Comparison of ENCODE assay signal across 23 cellular contexts in genomic region chr22:44587911-44588310, GRCh38.
"Had no signal": no experiment of that assay in that cellular context is flagged by ENCODE, and none has a peak within 500 bp of the region (broad histone marks: within the 10 kb centered on the region; RNA-seq: fewer than 3 reads in every experiment).

No MANE protein-coding gene starts in this region.

- H3K27ac Mint-ChIP-seq: activated naive CD8-positive, alpha-beta T cell treated with anti-CD3 and anti-CD28 coated beads for 36 hours; WTC11 had no signal

- H3K4me3 Mint-ChIP-seq: activated naive CD8-positive, alpha-beta T cell treated with anti-CD3 and anti-CD28 coated beads for 36 hours; activated T-cell treated with anti-CD3 and anti-CD28 coated beads, Interleukin-2, amount 50 U/mL, for 4 hours; WTC11 had no signal

- ATAC-seq: activated T-cell treated with anti-CD3 and anti-CD28 coated beads, Interleukin-2, amount 50 U/mL, for 4 hours; SK-N-SH treated with all-trans-retinoic acid at 6 μM for 48 hours; WTC11 had no signal

- H3K4me3 ChIP-seq: MG63, Peyer's patch, SJSA1 had no signal

- DNase-seq: activated CD4-positive, alpha-beta T cell treated with anti-CD3 and anti-CD28 coated beads for 48 hours; activated CD4-positive, alpha-beta T cell treated with anti-CD3 and anti-CD28 coated beads, Interleukin-2, amount 50 U/mL, for 48 hours; activated CD4-positive, CD25-positive, alpha-beta regulatory T cell treated with anti-CD3 and anti-CD28 coated beads, Interleukin-2, amount 50 U/mL, for 72 hours; activated naive CD4-positive, alpha-beta T cell treated with Interleukin-2 at 50 U/mL for 16 hours; activated naive CD8-positive, alpha-beta T cell treated with anti-CD3 and anti-CD28 coated beads for 36 hours; activated T-cell treated with anti-CD3 and anti-CD28 coated beads, Interleukin-2, amount 50 U/mL, for 4 hours; central memory CD4-positive, alpha-beta T cell; MG63; MV-4-11; NCI-H1092 treated with DMSO at 0.1 percent for 48 hours; NCI-H1417 treated with DMSO at 0.1 percent for 48 hours; NCI-H1694; NCI-H2029; NCI-H2107; NCI-H510A; NCI-H526 treated with DMSO at 0.1 percent for 48 hours; NCI-H82; SW 1271 had no signal

- H3K27ac ChIP-seq: KMS-11, Peyer's patch, SJSA1 had no signal

- H3K4me2 ChIP-seq: KMS-11 had no signal

- H3K36me3 Mint-ChIP-seq: activated naive CD8-positive, alpha-beta T cell treated with anti-CD3 and anti-CD28 coated beads for 36 hours had no signal

- H3K9me3 ChIP-seq: MG63, Peyer's patch had no signal

- H3K9me3 Mint-ChIP-seq: activated naive CD8-positive, alpha-beta T cell treated with anti-CD3 and anti-CD28 coated beads for 36 hours had no signal

- H3K4me1 ChIP-seq: Peyer's patch, SJSA1 had no signal

- H3K9ac ChIP-seq: KMS-11 had no signal

- H3K36me3 ChIP-seq: MG63, Peyer's patch, SJSA1 had no signal

- H3K27me3 ChIP-seq: MG63, Peyer's patch had no signal

- H3K4me1 Mint-ChIP-seq: activated naive CD8-positive, alpha-beta T cell treated with anti-CD3 and anti-CD28 coated beads for 36 hours; WTC11 had no signal
